Comparison of ENCODE assay signal across 1 cellular context in genomic region chr12:61385771-61386170, GRCh38.
TF ChIP-seq lines count a peak whose summit lies in the region.

No MANE protein-coding gene starts in this region.

TF ChIP-seq in IMR-90, 13 proteins besides CTCF, POLR2A, EP300 and RAD21 (continued from another document):
- TF ChIP-seq MXI1 (IDR thresholded peaks at IDR 0.05; ENCODE audit: borderline replicate concordance, low read depth, low read length) (no peak), CHD1 (IDR thresholded peaks at IDR 0.05; ENCODE audit: low read depth, low read length) (no peak), USF2 (IDR thresholded peaks at IDR 0.05; ENCODE audit: low read depth, low read length) (no peak), MAFK (IDR thresholded peaks at IDR 0.05; ENCODE audit: low read depth, low read length) (no peak), FOS (IDR thresholded peaks at IDR 0.05; ENCODE audit: low read depth, low read length) (no peak), MAZ (IDR thresholded peaks at IDR 0.05; ENCODE audit: borderline replicate concordance, low read depth, low read length) (no peak), RCOR1 (IDR thresholded peaks at IDR 0.05; ENCODE audit: insufficient replicate concordance, low read length) (no peak), SMC3 (IDR thresholded peaks at IDR 0.05; ENCODE audit: low read depth, low read length) (no peak), CEBPB (IDR thresholded peaks at IDR 0.05; ENCODE audit: low read depth, low read length) (no peak), RFX5 (IDR thresholded peaks at IDR 0.05; ENCODE audit: low read depth, low read length) (no peak)
TF ChIP-seq in IMR-90: peak in this region for 0.
